ENCODE assay signal across 7 cellular contexts in genomic region chr17:8122923-8123694, GRCh38. TPM values are rescaled to one million over a fixed set of nuclear protein-coding genes. Genes with fewer than 3 reads are reported as not detected.
A peak's percentile ranks its signal among the peaks of the same experiment; 100 is the strongest.
DNase-seq lines count a peak whose midpoint lies in the region; ATAC-seq lines count a peak whose summit lies in the region.
"Had no signal": no experiment of that assay in that cellular context is flagged by ENCODE, and none has a peak within 500 bp of the region (broad histone marks: within the 10 kb centered on the region; RNA-seq: fewer than 3 reads in every experiment).

No MANE protein-coding gene starts in this region.

- no peaks in the 10 kb centered on the region for H3K36me3 ChIP-seq in stomach smooth muscle (ENCODE audit: control insufficient read depth in 2 of 2, insufficient read depth in 2 of 2, low read length in 2 of 2)

- H3K27ac ChIP-seq in stomach smooth muscle (ENCODE audit: low read length), result no peak overlapping the region

- no peaks in the 10 kb centered on the region for H3K9me3 ChIP-seq in stomach smooth muscle (ENCODE audit: control insufficient read depth in 2 of 2, low read length in 2 of 2)

- peak overlapping the region; percentile 52 to 86 for H3K4me3 ChIP-seq in stomach smooth muscle (ENCODE audit: low read length in 2 of 2)

- H3K27me3 ChIP-seq in stomach smooth muscle (ENCODE audit: control insufficient read depth in 1 of 2, insufficient read depth in 2 of 2, low read length in 2 of 2), result peaks cover 42 to 51% of the 10 kb centered on the region in 2 donors

- no peak overlapping the region for H3K9ac ChIP-seq in stomach smooth muscle (ENCODE audit: low read length in 2 of 2)

- DNase-seq in Daoy (ENCODE audit: low read depth) (peak; percentile 42), SW480 (ENCODE audit: low spot score) (peak; percentile 58), glomerular visceral epithelial cell (ENCODE audit: extremely low spot score) (peak; percentile 25), NCI-H774 (lab: John Stamatoyannopoulos, UW) (no peak)

- no peak for ATAC-seq in HG03175 (IDR thresholded peaks at IDR 0.05; ENCODE audit: unreplicated experiment)

- peaks cover 67% of the 10 kb centered on the region for H3K4me1 ChIP-seq in stomach smooth muscle (ENCODE audit: control insufficient read depth, insufficient read depth, low read length)

RNA-seq across cellular contexts. Expression of gene HES7, which starts 0.8 kb away (rescaled TPM):
- total RNA-seq in Daoy (2014; rRNA removed; shearing (Covaris generic)), result 0.40 and 0.92 TPM in 2 replicates
- total RNA-seq: SK-MEL-5 had no signal

RNA-seq across cellular contexts. Expression of gene ALOXE3, which starts 4.8 kb away (rescaled TPM):
- 0.03 TPM in 1 of 2 replicates, not detected in the other for total RNA-seq in Daoy (2014; rRNA removed; shearing (Covaris generic))
- total RNA-seq: SK-MEL-5 had no signal

RNA-seq across cellular contexts. Expression of gene PER1, which starts 29.1 kb away (rescaled TPM):
- 0.74 and 1.9 TPM in 2 replicates for total RNA-seq in Daoy (2014; rRNA removed; shearing (Covaris generic))

RNA-seq across cellular contexts. Expression of gene ALOX12B, which starts 35.6 kb away (rescaled TPM):
- not detected in 2 replicates for total RNA-seq in Daoy (2014; rRNA removed; shearing (Covaris generic))

RNA-seq across cellular contexts. Expression of gene VAMP2, which starts 39.6 kb away (rescaled TPM):
- total RNA-seq in Daoy (2014; rRNA removed; shearing (Covaris generic)), result 2.7 and 3.5 TPM in 2 replicates
